In the genomic region with DNA sequence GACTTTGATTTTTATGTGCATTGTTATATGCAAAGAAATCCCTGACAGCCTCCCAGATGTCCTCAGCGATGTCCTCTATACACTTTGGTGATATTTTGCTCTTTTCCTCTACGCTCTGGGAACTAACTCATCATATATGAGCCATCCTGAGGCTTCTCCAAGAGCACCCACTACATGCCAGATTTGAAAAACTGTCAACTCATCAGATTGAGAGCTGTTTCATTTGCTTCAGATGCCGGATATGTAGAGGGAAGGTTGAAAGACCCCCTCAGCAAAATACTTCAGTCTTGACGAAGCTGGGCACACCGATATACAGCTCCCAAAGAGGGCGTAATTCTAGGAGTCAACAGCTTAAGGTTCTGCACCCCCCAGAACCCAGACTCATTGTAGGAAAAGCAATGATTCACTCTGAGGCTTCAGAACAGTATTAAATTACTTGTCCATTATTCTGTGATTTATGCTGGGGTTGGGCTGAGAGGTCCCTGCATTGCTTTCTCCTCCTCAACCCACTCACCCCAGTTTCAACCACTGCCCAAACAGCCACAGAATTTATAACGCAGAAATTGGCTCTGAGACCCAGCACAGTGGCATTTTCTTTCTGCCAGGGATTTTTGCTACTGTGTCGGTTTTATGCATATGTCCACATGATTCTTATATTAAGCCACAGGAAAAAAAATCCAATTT, we compare ENCODE assay signal across 1 cellular context.
TF ChIP-seq lines count a peak whose summit lies in the region.

No MANE protein-coding gene starts in this region.

TF ChIP-seq in K562, 482 proteins besides CTCF, POLR2A, EP300 and RAD21 (continued from another document):
- TF ChIP-seq NFRKB (IDR thresholded peaks at IDR 0.05; ENCODE audit: low read depth), result no peak
- peak; percentile 66 for TF ChIP-seq MAFG (tag; conservative IDR thresholded peaks at IDR 0.05)
- no peak for TF ChIP-seq BRCA1 (IDR thresholded peaks at IDR 0.05)
- TF ChIP-seq BRCA1 (CRISPR knock-in tag; IDR thresholded peaks at IDR 0.05), result no peak
- no peak for TF ChIP-seq SMAD4 (CRISPR knock-in tag; conservative IDR thresholded peaks at IDR 0.05)
- TF ChIP-seq NFATC3 (IDR thresholded peaks at IDR 0.05), result no peak
- no peak for TF ChIP-seq ZNF77 (CRISPR knock-in tag; IDR thresholded peaks at IDR 0.05)
- TF ChIP-seq ASH1L (IDR thresholded peaks at IDR 0.05; ENCODE audit: borderline replicate concordance, low read depth, partially characterized antibody), result no peak
- no peak for TF ChIP-seq STAG1 (CRISPR knock-in tag; IDR thresholded peaks at IDR 0.05; ENCODE audit: borderline replicate concordance)
- TF ChIP-seq, protein P1, sequence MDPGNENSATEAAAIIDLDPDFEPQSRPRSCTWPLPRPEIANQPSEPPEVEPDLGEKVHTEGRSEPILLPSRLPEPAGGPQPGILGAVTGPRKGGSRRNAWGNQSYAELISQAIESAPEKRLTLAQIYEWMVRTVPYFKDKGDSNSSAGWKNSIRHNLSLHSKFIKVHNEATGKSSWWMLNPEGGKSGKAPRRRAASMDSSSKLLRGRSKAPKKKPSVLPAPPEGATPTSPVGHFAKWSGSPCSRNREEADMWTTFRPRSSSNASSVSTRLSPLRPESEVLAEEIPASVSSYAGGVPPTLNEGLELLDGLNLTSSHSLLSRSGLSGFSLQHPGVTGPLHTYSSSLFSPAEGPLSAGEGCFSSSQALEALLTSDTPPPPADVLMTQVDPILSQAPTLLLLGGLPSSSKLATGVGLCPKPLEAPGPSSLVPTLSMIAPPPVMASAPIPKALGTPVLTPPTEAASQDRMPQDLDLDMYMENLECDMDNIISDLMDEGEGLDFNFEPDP (CRISPR knock-in tag; IDR thresholded peaks at IDR 0.05), result no peak
- TF ChIP-seq NBN (IDR thresholded peaks at IDR 0.05; ENCODE audit: low read depth), result no peak
- TF ChIP-seq MAFF (IDR thresholded peaks at IDR 0.05; ENCODE audit: low read length), result peak; percentile 60
- TF ChIP-seq ZNF121 (CRISPR knock-in tag; conservative IDR thresholded peaks at IDR 0.05), result no peak
- TF ChIP-seq CEBPB (tag; IDR thresholded peaks at IDR 0.05), result no peak
- TF ChIP-seq CREBBP (IDR thresholded peaks at IDR 0.05; ENCODE audit: low read depth, low read length), result no peak
- peak; percentile 58; the same call in 1 of the 2 replicates for TF ChIP-seq MAFK (IDR thresholded peaks at IDR 0.05; ENCODE audit: low read length)
- no peak for TF ChIP-seq HDAC2 (IDR thresholded peaks at IDR 0.05)
- TF ChIP-seq HMG20A (CRISPR knock-in tag; conservative IDR thresholded peaks at IDR 0.05), result no peak
- no peak for TF ChIP-seq KDM1A (IDR thresholded peaks at IDR 0.05)
- TF ChIP-seq ELF4 (CRISPR knock-in tag; IDR thresholded peaks at IDR 0.05), result no peak
- TF ChIP-seq MCM5 (IDR thresholded peaks at IDR 0.05; ENCODE audit: low read depth), result no peak
- no peak for TF ChIP-seq SMAD2 (IDR thresholded peaks at IDR 0.05; ENCODE audit: low read depth, low read length)
- TF ChIP-seq NUFIP1 (IDR thresholded peaks at IDR 0.05; ENCODE audit: partially characterized antibody), result no peak
- peak; percentile 50; the same call in 1 of the 2 replicates for TF ChIP-seq C11orf30 (IDR thresholded peaks at IDR 0.05; ENCODE audit: low read depth)
- TF ChIP-seq, protein P2, sequence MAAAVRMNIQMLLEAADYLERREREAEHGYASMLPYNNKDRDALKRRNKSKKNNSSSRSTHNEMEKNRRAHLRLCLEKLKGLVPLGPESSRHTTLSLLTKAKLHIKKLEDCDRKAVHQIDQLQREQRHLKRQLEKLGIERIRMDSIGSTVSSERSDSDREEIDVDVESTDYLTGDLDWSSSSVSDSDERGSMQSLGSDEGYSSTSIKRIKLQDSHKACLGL (CRISPR knock-in tag; IDR thresholded peaks at IDR 0.05; ENCODE audit: borderline replicate concordance, poor library complexity, severe bottlenecking), result no peak
- TF ChIP-seq, protein P3, sequence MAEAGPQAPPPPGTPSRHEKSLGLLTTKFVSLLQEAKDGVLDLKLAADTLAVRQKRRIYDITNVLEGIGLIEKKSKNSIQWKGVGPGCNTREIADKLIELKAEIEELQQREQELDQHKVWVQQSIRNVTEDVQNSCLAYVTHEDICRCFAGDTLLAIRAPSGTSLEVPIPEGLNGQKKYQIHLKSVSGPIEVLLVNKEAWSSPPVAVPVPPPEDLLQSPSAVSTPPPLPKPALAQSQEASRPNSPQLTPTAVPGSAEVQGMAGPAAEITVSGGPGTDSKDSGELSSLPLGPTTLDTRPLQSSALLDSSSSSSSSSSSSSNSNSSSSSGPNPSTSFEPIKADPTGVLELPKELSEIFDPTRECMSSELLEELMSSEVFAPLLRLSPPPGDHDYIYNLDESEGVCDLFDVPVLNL (CRISPR knock-in tag; IDR thresholded peaks at IDR 0.05; ENCODE audit: low read depth), result no peak
- TF ChIP-seq SMARCE1 (IDR thresholded peaks at IDR 0.05), result no peak
- TF ChIP-seq, protein P4, sequence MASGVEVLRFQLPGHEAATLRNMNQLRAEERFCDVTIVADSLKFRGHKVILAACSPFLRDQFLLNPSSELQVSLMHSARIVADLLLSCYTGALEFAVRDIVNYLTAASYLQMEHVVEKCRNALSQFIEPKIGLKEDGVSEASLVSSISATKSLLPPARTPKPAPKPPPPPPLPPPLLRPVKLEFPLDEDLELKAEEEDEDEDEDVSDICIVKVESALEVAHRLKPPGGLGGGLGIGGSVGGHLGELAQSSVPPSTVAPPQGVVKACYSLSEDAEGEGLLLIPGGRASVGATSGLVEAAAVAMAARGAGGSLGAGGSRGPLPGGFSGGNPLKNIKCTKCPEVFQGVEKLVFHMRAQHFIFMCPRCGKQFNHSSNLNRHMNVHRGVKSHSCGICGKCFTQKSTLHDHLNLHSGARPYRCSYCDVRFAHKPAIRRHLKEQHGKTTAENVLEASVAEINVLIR (CRISPR knock-in tag; IDR thresholded peaks at IDR 0.05), result no peak
- TF ChIP-seq, protein P5, sequence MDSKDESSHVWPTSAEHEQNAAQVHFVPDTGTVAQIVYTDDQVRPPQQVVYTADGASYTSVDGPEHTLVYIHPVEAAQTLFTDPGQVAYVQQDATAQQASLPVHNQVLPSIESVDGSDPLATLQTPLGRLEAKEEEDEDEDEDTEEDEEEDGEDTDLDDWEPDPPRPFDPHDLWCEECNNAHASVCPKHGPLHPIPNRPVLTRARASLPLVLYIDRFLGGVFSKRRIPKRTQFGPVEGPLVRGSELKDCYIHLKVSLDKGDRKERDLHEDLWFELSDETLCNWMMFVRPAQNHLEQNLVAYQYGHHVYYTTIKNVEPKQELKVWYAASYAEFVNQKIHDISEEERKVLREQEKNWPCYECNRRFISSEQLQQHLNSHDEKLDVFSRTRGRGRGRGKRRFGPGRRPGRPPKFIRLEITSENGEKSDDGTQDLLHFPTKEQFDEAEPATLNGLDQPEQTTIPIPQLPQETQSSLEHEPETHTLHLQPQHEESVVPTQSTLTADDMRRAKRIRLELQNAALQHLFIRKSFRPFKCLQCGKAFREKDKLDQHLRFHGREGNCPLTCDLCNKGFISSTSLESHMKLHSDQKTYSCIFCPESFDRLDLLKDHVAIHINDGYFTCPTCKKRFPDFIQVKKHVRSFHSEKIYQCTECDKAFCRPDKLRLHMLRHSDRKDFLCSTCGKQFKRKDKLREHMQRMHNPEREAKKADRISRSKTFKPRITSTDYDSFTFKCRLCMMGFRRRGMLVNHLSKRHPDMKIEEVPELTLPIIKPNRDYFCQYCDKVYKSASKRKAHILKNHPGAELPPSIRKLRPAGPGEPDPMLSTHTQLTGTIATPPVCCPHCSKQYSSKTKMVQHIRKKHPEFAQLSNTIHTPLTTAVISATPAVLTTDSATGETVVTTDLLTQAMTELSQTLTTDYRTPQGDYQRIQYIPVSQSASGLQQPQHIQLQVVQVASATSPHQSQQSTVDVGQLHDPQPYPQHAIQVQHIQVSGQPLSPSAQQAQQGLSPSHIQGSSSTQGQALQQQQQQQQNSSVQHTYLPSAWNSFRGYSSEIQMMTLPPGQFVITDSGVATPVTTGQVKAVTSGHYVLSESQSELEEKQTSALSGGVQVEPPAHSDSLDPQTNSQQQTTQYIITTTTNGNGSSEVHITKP (IDR thresholded peaks at IDR 0.05; ENCODE audit: partially characterized antibody), result no peak
- peak; percentile 75 for TF ChIP-seq ZNF316 (IDR thresholded peaks at IDR 0.05)
